Comparison of ENCODE assay signal across 12 cellular contexts in the genomic region with DNA sequence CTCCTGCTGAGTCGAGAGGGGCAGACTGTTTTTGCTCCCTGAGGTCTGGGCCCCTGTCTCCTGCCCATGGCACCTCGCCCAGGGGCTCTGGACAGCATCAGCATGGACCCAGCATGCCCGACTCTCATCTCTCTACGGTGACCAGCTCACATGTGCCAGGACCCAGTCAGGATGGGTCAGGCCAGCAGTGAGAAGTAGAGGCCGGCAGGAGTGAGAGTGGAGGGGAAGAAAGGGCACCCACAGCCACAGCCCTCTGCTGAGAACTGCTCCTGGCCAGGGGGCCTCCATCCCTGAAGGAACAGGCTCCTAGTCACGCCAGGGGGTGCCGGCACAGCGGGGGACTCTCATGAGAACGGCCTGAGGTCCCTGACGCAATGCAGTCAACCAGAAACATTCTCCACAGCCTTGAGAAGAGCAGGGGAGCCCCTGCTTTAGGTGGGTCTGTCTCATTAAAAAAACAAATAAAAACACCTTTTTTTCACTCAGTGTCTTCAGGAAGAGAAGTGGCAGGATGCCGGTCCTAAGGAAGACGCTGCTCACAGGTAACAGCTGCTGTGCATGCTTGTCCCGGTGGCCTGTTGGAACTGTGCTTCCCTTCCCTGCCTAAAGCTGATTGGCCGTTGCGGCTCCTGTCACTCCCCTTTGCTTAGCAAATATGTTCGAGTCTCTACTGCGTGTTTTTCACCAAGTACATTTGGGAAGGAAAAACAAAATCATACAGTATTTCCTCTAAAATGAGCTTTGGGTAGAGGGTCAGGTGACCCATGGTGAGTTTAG.
A peak's percentile ranks its signal among the peaks of the same experiment; 100 is the strongest.
DNase-seq lines count a peak whose midpoint lies in the region; ATAC-seq and TF ChIP-seq lines count a peak whose summit lies in the region.
"Had no signal": no experiment of that assay in that cellular context is flagged by ENCODE, and none has a peak within 500 bp of the region (broad histone marks: within the 10 kb centered on the region; RNA-seq: fewer than 3 reads in every experiment).

No MANE protein-coding gene starts in this region.

- no peaks in the 10 kb centered on the region for H3K9me3 ChIP-seq in left ventricle myocardium inferior (replicated peaks)
- no peaks in the 10 kb centered on the region for H3K9me3 ChIP-seq in neutrophil
- H3K9me3 ChIP-seq: Caco-2 had no signal

- H3K27me3 ChIP-seq in left ventricle myocardium inferior (ENCODE audit: low read depth) = no peaks in the 10 kb centered on the region
- no peaks in the 10 kb centered on the region for H3K27me3 ChIP-seq in neutrophil

- H3K27ac ChIP-seq in left ventricle myocardium inferior (replicated peaks) (no peak overlapping the region), neutrophil (peak overlapping the region; percentile 13)

- H3K4me3 ChIP-seq in left ventricle myocardium inferior (no peak overlapping the region), neutrophil (ENCODE audit: low read depth in 1 of 2, low read length in 1 of 2) (no peak overlapping the region)

- intact Hi-C loops in cardiac septum (cut with DNase I) = no loop called here
- intact Hi-C loops in left ventricle myocardium inferior (cut with micrococcal nuclease) = no loop called here

- ATAC-seq in GM21367 (IDR thresholded peaks at IDR 0.05; ENCODE audit: unreplicated experiment) = no peak

- H3K36me3 ChIP-seq in left ventricle myocardium inferior = peaks cover 34% of the 10 kb centered on the region
- peaks cover 94% of the 10 kb centered on the region for H3K36me3 ChIP-seq in neutrophil

- H3K4me1 ChIP-seq in left ventricle myocardium inferior (peaks cover 22% of the 10 kb centered on the region), neutrophil (ENCODE audit: control insufficient read depth in 1 of 2, insufficient read depth in 1 of 2, low read depth in 1 of 2, low read length in 1 of 2) (no peaks in the 10 kb centered on the region)
- H3K4me1 ChIP-seq: Caco-2 had no signal

- no peak for TF ChIP-seq CTCF in left ventricle myocardium inferior (IDR thresholded peaks at IDR 0.05; ENCODE audit: borderline replicate concordance)
- TF ChIP-seq CTCF in neutrophil (IDR thresholded peaks at IDR 0.05) = no peak

- peak; percentile 65 for DNase-seq in cardiac septum (ENCODE audit: low spot score)
- no peak for DNase-seq in left ventricle myocardium inferior
- peak; percentile 71 for DNase-seq in cerebellar cortex (ENCODE audit: low spot score)
- no peak for DNase-seq in NCI-H1092 (lab: John Stamatoyannopoulos, UW)
- no peak for DNase-seq in kidney glomerular epithelial cell (lab: John Stamatoyannopoulos, UW)
- DNase-seq: NCI-H1417 treated with DMSO at 0.1 percent for 48 hours, NCI-H2029 treated with DMSO at 0.1 percent for 48 hours, NCI-H510A treated with DMSO at 0.1 percent for 48 hours, SIG-M5 had no signal

Comparison
In these comparisons a context has a peak if more than half of its experiments do, and no peak if none do; other contexts are left out.
1. DNase-seq: peak in cardiac septum (single experiment) and cerebellar cortex (single experiment); none in left ventricle myocardium inferior (single experiment), NCI-H1092 (single experiment) and kidney glomerular epithelial cell (single experiment).